ENCODE assay signal across 8 cellular contexts in genomic region chr22:37643225-37643847, GRCh38. TPM values are rescaled to one million over a fixed set of nuclear protein-coding genes. Genes with fewer than 3 reads are reported as not detected.
A peak's percentile ranks its signal among the peaks of the same experiment; 100 is the strongest.
DNase-seq lines count a peak whose midpoint lies in the region; ATAC-seq and TF ChIP-seq lines count a peak whose summit lies in the region.

No MANE protein-coding gene starts in this region.

- H3K23ac ChIP-seq in IMR-90 (ENCODE audit: low read depth, low read length), result no peak overlapping the region

- H2BK20ac ChIP-seq in IMR-90 (ENCODE audit: low read depth, low read length), result peak overlapping the region; percentile 9; the same call in 1 of the 2 replicates

- peak; percentile 44 for DNase-seq in NCI-H1105 treated with DMSO at 0.1 percent for 48 hours (lab: John Stamatoyannopoulos, UW)
- DNase-seq in NCI-H1105 (lab: John Stamatoyannopoulos, UW), result no peak
- peak; percentile 57 for DNase-seq in IMR-90
- peak; percentile 88 for DNase-seq in activated naive CD4-positive, alpha-beta T cell treated with Interleukin-2 at 50 U/mL for 16 hours
- peak; percentile 72 for DNase-seq in glomerular visceral epithelial cell (ENCODE audit: extremely low spot score)
- peak; percentile 71 for DNase-seq in pons (ENCODE audit: low spot score)
- peak; percentile 89 for DNase-seq in ureter (ENCODE audit: low spot score)

- no peak overlapping the region for H3K56ac ChIP-seq in IMR-90 (ENCODE audit: extremely low read depth, insufficient read depth, low read length)

- H3K9me3 ChIP-seq in IMR-90 (ENCODE audit: control insufficient read depth, insufficient read depth, low read length), result no peaks in the 10 kb centered on the region

- WGBS in IMR-90 (ENCODE audit: extremely low coverage in 2 of 2, insufficient read length in 1 of 2), 2 experiments, result 0% methylated on average over 1 of the region's 9 CpGs; no CpG with 5 or more reads in 1 of the 2 experiments

- no peak overlapping the region for H4K91ac ChIP-seq in IMR-90 (ENCODE audit: insufficient read depth, low read depth, low read length)

- no peak overlapping the region for H3K4me3 ChIP-seq in IMR-90 (ENCODE audit: insufficient read depth, low read depth, low read length)

- in situ Hi-C loops in IMR-90 (cut with MboI; ENCODE audit: low sequenced_read_pairs), result loop anchor here (5.0 kb wide), 1 partner anchor 149 kb away; no protein-coding TSS in a partner anchor

- peaks cover 9% of the 10 kb centered on the region for H4K20me1 ChIP-seq in IMR-90 (ENCODE audit: insufficient read depth, low read length)

- ATAC-seq in IMR-90 (ENCODE audit: low read depth), result peak; percentile 92
- ATAC-seq in SK-N-SH treated with all-trans-retinoic acid at 6 μM for 48 hours, result peak; percentile 92

- H2AK9ac ChIP-seq in IMR-90 (replicated peaks; ENCODE audit: low read depth, low read length, poor library complexity), result peak overlapping the region; percentile 81

- H3K4me2 ChIP-seq in IMR-90 (ENCODE audit: low read depth, low read length), result no peak overlapping the region

- peaks cover 0 to 45% of the 10 kb centered on the region in 2 experiments; a peak in 3 of 4 replicates for H3K79me1 ChIP-seq in IMR-90 (ENCODE audit: low read depth in 1 of 2, low read length in 2 of 2)

- H2BK15ac ChIP-seq in IMR-90 (ENCODE audit: low read depth, low read length), result no peak overlapping the region

- H3K9me1 ChIP-seq in IMR-90 (ENCODE audit: insufficient read depth, low read length), result no peaks in the 10 kb centered on the region

- peak overlapping the region; percentile 10; the same call in 1 of the 2 replicates for H2BK120ac ChIP-seq in IMR-90 (ENCODE audit: low read depth, low read length)

- POLR2A ChIA-PET in IMR-90 (lab: Charles Lee; ENCODE audit: unreplicated experiment), result interaction anchor here (0.5 to 1.7 kb wide), 6 partner anchors 15 to 138 kb away, joined by 3 to 10 read pairs (median 6); partner anchors contain the start of gene PDXP

- intact Hi-C loops in IMR-90 (cut with micrococcal nuclease), result loop anchor here (1.0 to 5.0 kb wide), 4 partner anchors 32 to 148 kb away; partner anchors contain the start of gene LGALS1

- H2BK5ac ChIP-seq in IMR-90 (ENCODE audit: low read depth, low read length, poor library complexity, severe bottlenecking), result no peak overlapping the region

- peak overlapping the region; percentile 55 for H3K4ac ChIP-seq in IMR-90 (ENCODE audit: low read depth, low read length)

- dilution Hi-C loops in IMR-90 (cut with HindIII; ENCODE audit: low sequenced_read_pairs, unreplicated experiment), result no loop called here

- peak overlapping the region in 1 of 2 experiments; percentile 73; a peak in 2 of 4 replicates for H4K8ac ChIP-seq in IMR-90 (ENCODE audit: low read depth in 2 of 2, low read length in 2 of 2)

- H2AK5ac ChIP-seq in IMR-90 (ENCODE audit: low read depth, low read length), result peak overlapping the region; percentile 99

- TF ChIP-seq POLR2A in IMR-90 (IDR thresholded peaks at IDR 0.05; ENCODE audit: low read depth, low read length), result no peak

- H3K18ac ChIP-seq in IMR-90 (ENCODE audit: low read depth, low read length), result no peak overlapping the region

- no peak overlapping the region for H3K27ac ChIP-seq in IMR-90 (ENCODE audit: insufficient read depth, low read length)

- peak; percentile 82 for TF ChIP-seq RAD21 in IMR-90 (IDR thresholded peaks at IDR 0.05; ENCODE audit: low read length)

- peak; percentile 82 for TF ChIP-seq CTCF in IMR-90 (conservative IDR thresholded peaks at IDR 0.05; ENCODE audit: low read depth, low read length)

- no peaks in the 10 kb centered on the region for H3K27me3 ChIP-seq in IMR-90 (ENCODE audit: control insufficient read depth, insufficient read depth, low read length)

- no peak overlapping the region for H3K14ac ChIP-seq in IMR-90 (replicated peaks; ENCODE audit: low read depth, low read length)

- H3K4me1 ChIP-seq in IMR-90 (ENCODE audit: control insufficient read depth, insufficient read depth, low read length), result peaks cover 15% of the 10 kb centered on the region

- peaks cover 43% of the 10 kb centered on the region for H3K36me3 ChIP-seq in IMR-90 (ENCODE audit: control insufficient read depth, insufficient read depth, low read length)

- no peak overlapping the region for H4K5ac ChIP-seq in IMR-90 (ENCODE audit: low read depth, low read length)

- no TSS peak for BruUV-seq in IMR-90 (replicated peaks; lab: Mats Ljungman, UMichigan)

- CTCF ChIA-PET in IMR-90 (lab: Yijun Ruan, JAX), result interaction anchor here (0.5 to 3.0 kb wide), 15 partner anchors 9 to 164 kb away, joined by 3 to 24 read pairs (median 4); partner anchors contain the start of genes GCAT, NOL12 and PDXP

- peak overlapping the region; percentile 43; the same call in 1 of the 2 replicates for H3K9ac ChIP-seq in IMR-90 (ENCODE audit: low read depth, low read length)

- H2AFZ ChIP-seq in IMR-90 (replicated peaks; ENCODE audit: low read length, poor library complexity), result peak overlapping the region; percentile 79

TF ChIP-seq in IMR-90, 13 proteins besides CTCF, POLR2A, EP300 and RAD21:
- TF ChIP-seq CHD1 (IDR thresholded peaks at IDR 0.05; ENCODE audit: low read depth, low read length) (no peak), SMC3 (IDR thresholded peaks at IDR 0.05; ENCODE audit: low read depth, low read length) (peak; percentile 90), MXI1 (IDR thresholded peaks at IDR 0.05; ENCODE audit: borderline replicate concordance, low read depth, low read length) (no peak)

TF ChIP-seq in SK-N-SH treated with all-trans-retinoic acid at 6 μM for 48 hours, 23 proteins besides CTCF, POLR2A, EP300 and RAD21:
- no peak for TF ChIP-seq ZFP3 (CRISPR knock-in tag; IDR thresholded peaks at IDR 0.05)
- no peak for TF ChIP-seq TOX (CRISPR knock-in tag; IDR thresholded peaks at IDR 0.05; ENCODE audit: borderline replicate concordance)
- no peak for TF ChIP-seq ISL1 (CRISPR knock-in tag; IDR thresholded peaks at IDR 0.05)
- no peak for TF ChIP-seq ESRRG (CRISPR knock-in tag; IDR thresholded peaks at IDR 0.05)
- no peak for TF ChIP-seq POU6F1 (CRISPR knock-in tag; IDR thresholded peaks at IDR 0.05; ENCODE audit: borderline replicate concordance, low read depth)
- TF ChIP-seq TCF4 (CRISPR knock-in tag; IDR thresholded peaks at IDR 0.05; ENCODE audit: borderline replicate concordance), result no peak
- no peak for TF ChIP-seq ZC3H10 (CRISPR knock-in tag; IDR thresholded peaks at IDR 0.05)
TF ChIP-seq in SK-N-SH treated with all-trans-retinoic acid at 6 μM for 48 hours: peak in this region for 0.

RNA-seq across cellular contexts. Expression of gene SH3BP1, which starts 3.9 kb away (rescaled TPM):
- 8.8 and 10.8 TPM in 2 replicates for total RNA-seq in IMR-90 (2012; rRNA removed)
- polyA plus RNA-seq in IMR-90 (2012; rRNA removed), result 30.0 and 33.3 TPM in 2 replicates
- 11.6 and 27.3 TPM in 2 replicates for polyA plus RNA-seq in IMR-90 (2012; cell fraction: cytosol; rRNA removed)
- 67.7 and 113 TPM in 2 replicates for polyA plus RNA-seq in IMR-90 (2012; cell fraction: nucleus; rRNA removed; ENCODE audit: low replicate concordance)
- total RNA-seq in ureter, result 56.2 TPM

RNA-seq across cellular contexts. Expression of gene PDXP, which starts 15.2 kb away (rescaled TPM):
- 5.4 and 5.6 TPM in 2 replicates for total RNA-seq in IMR-90 (2012; rRNA removed)
- polyA plus RNA-seq in IMR-90 (2012; rRNA removed), result 24.1 and 26.5 TPM in 2 replicates
- polyA plus RNA-seq in IMR-90 (2012; cell fraction: cytosol; rRNA removed), result 17.9 and 18.9 TPM in 2 replicates
- polyA plus RNA-seq in IMR-90 (2012; cell fraction: nucleus; rRNA removed; ENCODE audit: low replicate concordance), result 4.8 and 10.9 TPM in 2 replicates
- total RNA-seq in ureter, result 5.2 TPM

RNA-seq across cellular contexts. Expression of gene LGALS1, which starts 32.1 kb away (rescaled TPM):
- total RNA-seq in IMR-90 (2012; rRNA removed) (9,081 and 15,383 TPM in 2 replicates), ureter (396 TPM)
- polyA plus RNA-seq in IMR-90 (2012; rRNA removed), result 11,896 and 18,749 TPM in 2 replicates
- 53,551 and 65,152 TPM in 2 replicates for polyA plus RNA-seq in IMR-90 (2012; cell fraction: cytosol; rRNA removed)
- 5,542 and 13,774 TPM in 2 replicates for polyA plus RNA-seq in IMR-90 (2012; cell fraction: nucleus; rRNA removed; ENCODE audit: low replicate concordance)

RNA-seq across cellular contexts. Expression of gene GGA1, which starts 34.7 kb away (rescaled TPM):
- 17.2 and 19.7 TPM in 2 replicates for total RNA-seq in IMR-90 (2012; rRNA removed)
- 48.5 and 50.4 TPM in 2 replicates for polyA plus RNA-seq in IMR-90 (2012; rRNA removed)
- polyA plus RNA-seq in IMR-90 (2012; cell fraction: cytosol; rRNA removed), result 17.9 and 26.5 TPM in 2 replicates
- 243 and 309 TPM in 2 replicates for polyA plus RNA-seq in IMR-90 (2012; cell fraction: nucleus; rRNA removed; ENCODE audit: low replicate concordance)
- total RNA-seq in ureter, result 68.9 TPM

RNA-seq across cellular contexts. Expression of gene NOL12, which starts 42.8 kb away (rescaled TPM):
- total RNA-seq in IMR-90 (2012; rRNA removed), result 16.0 and 29.7 TPM in 2 replicates
- 25.6 and 25.7 TPM in 2 replicates for polyA plus RNA-seq in IMR-90 (2012; rRNA removed)
- polyA plus RNA-seq in IMR-90 (2012; cell fraction: cytosol; rRNA removed), result 23.2 and 28.5 TPM in 2 replicates
- 44.8 and 73.3 TPM in 2 replicates for polyA plus RNA-seq in IMR-90 (2012; cell fraction: nucleus; rRNA removed; ENCODE audit: low replicate concordance)
- 36.8 TPM for total RNA-seq in ureter

Comparison
In these comparisons a context has a peak if more than half of its experiments do, and no peak if none do; other contexts are left out.
1. RNA of gene LGALS1, which starts 32.1 kb away (total RNA-seq): 9,081 to 15,383 TPM in IMR-90; 396 TPM in ureter (single experiment); every median in the first group is over 10 times any median in the second.